In genomic region chr2:191020742-191021381, GRCh38 we compare ENCODE assay signal across 1 cellular context.
A peak's percentile ranks its signal among the peaks of the same experiment; 100 is the strongest.
TF ChIP-seq lines count a peak whose summit lies in the region.

No MANE protein-coding gene starts in this region.

TF ChIP-seq in HepG2, 621 proteins besides CTCF, POLR2A, EP300 and RAD21 (continued from another document and continues in another):
- TF ChIP-seq IRF1 (CRISPR knock-in tag; IDR thresholded peaks at IDR 0.05; ENCODE audit: low read depth) (no peak), KDM4B (CRISPR knock-in tag; IDR thresholded peaks at IDR 0.05) (no peak), USF2 (IDR thresholded peaks at IDR 0.05; ENCODE audit: low read depth, low read length) (no peak), USF2 (CRISPR knock-in tag; IDR thresholded peaks at IDR 0.05; ENCODE audit: borderline replicate concordance) (no peak; the same call in 1 of the 2 replicates), ZNF33B (CRISPR knock-in tag; IDR thresholded peaks at IDR 0.05) (no peak), RNF2 (conservative IDR thresholded peaks at IDR 0.05; ENCODE audit: low read depth) (no peak), RFXAP (CRISPR knock-in tag; IDR thresholded peaks at IDR 0.05; ENCODE audit: borderline replicate concordance) (no peak), NFRKB (IDR thresholded peaks at IDR 0.05) (peak; percentile 53; the same call in 1 of the 2 replicates), CSRNP2 (CRISPR knock-in tag; conservative IDR thresholded peaks at IDR 0.05; ENCODE audit: low read depth) (no peak), FOXM1 (CRISPR knock-in tag; IDR thresholded peaks at IDR 0.05) (no peak), ZNF883 (CRISPR knock-in tag; IDR thresholded peaks at IDR 0.05; ENCODE audit: not compliant biosample characterization) (no peak), ELF1 (CRISPR knock-in tag; IDR thresholded peaks at IDR 0.05) (no peak), BRF2 (CRISPR knock-in tag; IDR thresholded peaks at IDR 0.05) (no peak), JUNB (CRISPR knock-in tag; IDR thresholded peaks at IDR 0.05; ENCODE audit: borderline replicate concordance) (no peak), PAXIP1 (CRISPR knock-in tag; conservative IDR thresholded peaks at IDR 0.05) (no peak; the same call in 1 of the 2 replicates), FOXK2 (IDR thresholded peaks at IDR 0.05) (no peak), ZNF10 (CRISPR knock-in tag; IDR thresholded peaks at IDR 0.05; ENCODE audit: borderline replicate concordance, low read depth) (no peak), ZNF460 (CRISPR knock-in tag; IDR thresholded peaks at IDR 0.05; ENCODE audit: borderline replicate concordance) (no peak), SKIL (CRISPR knock-in tag; IDR thresholded peaks at IDR 0.05; ENCODE audit: borderline replicate concordance) (no peak), ZNF557 (CRISPR knock-in tag; IDR thresholded peaks at IDR 0.05) (no peak), ZNF703 (CRISPR knock-in tag; IDR thresholded peaks at IDR 0.05; ENCODE audit: borderline replicate concordance) (peak; percentile 11; the same call in 1 of the 2 replicates), ZNF142 (CRISPR knock-in tag; IDR thresholded peaks at IDR 0.05) (no peak), SRSF9 (IDR thresholded peaks at IDR 0.05; ENCODE audit: borderline replicate concordance, insufficient read depth, low read depth, low read length, poor library complexity, severe bottlenecking) (no peak), KLF11 (CRISPR knock-in tag; IDR thresholded peaks at IDR 0.05) (no peak), ATF2 (CRISPR knock-in tag; IDR thresholded peaks at IDR 0.05) (no peak), DZIP1 (CRISPR knock-in tag; IDR thresholded peaks at IDR 0.05) (no peak), CREM (IDR thresholded peaks at IDR 0.05) (peak; percentile 18; the same call in 1 of the 2 replicates), CREM (CRISPR knock-in tag; IDR thresholded peaks at IDR 0.05) (no peak), ZNF770 (CRISPR knock-in tag; IDR thresholded peaks at IDR 0.05) (no peak), NKX3-1 (CRISPR knock-in tag; IDR thresholded peaks at IDR 0.05) (0 out of 2 replicates have a peak, but pooled peaks have one; percentile 21), ZSCAN9 (CRISPR knock-in tag; IDR thresholded peaks at IDR 0.05; ENCODE audit: borderline replicate concordance) (no peak), NR3C1 (CRISPR knock-in tag; IDR thresholded peaks at IDR 0.05) (no peak), ZNF205 (CRISPR knock-in tag; IDR thresholded peaks at IDR 0.05) (no peak)
